ENCODE assay signal across 9 cellular contexts in the genomic region with DNA sequence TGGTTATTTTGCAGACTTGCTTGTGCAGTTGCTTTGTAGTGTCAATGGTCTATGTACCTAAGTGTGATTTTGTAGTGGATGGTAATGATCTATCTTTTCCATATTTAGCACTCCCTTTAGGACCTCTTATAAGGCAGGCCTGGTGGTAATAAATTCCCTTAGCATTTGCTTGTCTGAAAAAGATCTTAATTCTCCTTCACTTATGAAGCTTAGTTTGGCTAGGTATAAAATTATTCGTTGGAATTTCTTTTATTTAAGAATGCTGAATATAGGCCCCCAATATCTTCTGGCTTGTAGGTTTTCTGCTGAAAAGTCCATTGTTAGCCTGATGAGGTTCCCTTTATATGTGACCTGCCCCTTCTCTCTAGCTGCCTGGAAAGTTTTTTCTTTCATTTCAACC. TPM values are rescaled to one million over a fixed set of nuclear protein-coding genes. Genes with fewer than 3 reads are reported as not detected.
"Had no signal": no experiment of that assay in that cellular context is flagged by ENCODE, and none has a peak within 500 bp of the region (broad histone marks: within the 10 kb centered on the region; RNA-seq: fewer than 3 reads in every experiment).

No MANE protein-coding gene starts in this region.

- DNase-seq: H9, HCEC 1CT, HFFc6, IMR-90, KBM-7 had no signal

- H3K4me3 ChIP-seq: GM23338 had no signal

- ATAC-seq: GM23338 had no signal

- H3K27ac ChIP-seq: HL-60, KMS-11 had no signal

RNA-seq across cellular contexts. Expression of gene HSD17B13, which starts 10.6 kb away (rescaled TPM):
- total RNA-seq: GM23338, H9, HFFc6, HT1080, IMR-90 had no signal
